Comparison of ENCODE assay signal across 18 cellular contexts in the genomic region with DNA sequence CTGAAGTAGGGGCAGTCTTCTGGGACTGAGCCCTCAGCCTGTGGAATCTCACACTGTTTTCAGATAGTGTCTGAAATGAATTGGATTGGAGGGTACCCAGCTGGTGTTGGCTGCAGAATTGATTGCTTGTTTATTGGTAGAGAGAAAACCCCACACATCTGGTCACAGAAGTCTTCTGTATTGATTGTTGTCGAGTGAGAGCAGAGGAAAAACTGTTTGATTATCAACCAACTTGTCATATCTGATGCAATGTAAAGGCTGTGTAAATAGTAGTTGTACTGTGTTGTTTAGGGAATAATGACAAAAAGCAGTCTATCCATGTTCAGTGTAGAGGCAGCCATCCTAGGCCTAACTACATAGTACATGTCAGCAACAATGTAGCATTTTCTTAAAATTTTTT. TPM values are rescaled to one million over a fixed set of nuclear protein-coding genes. Genes with fewer than 3 reads are reported as not detected.
DNase-seq lines count a peak whose midpoint lies in the region; ATAC-seq and TF ChIP-seq lines count a peak whose summit lies in the region.
"Had no signal": no experiment of that assay in that cellular context is flagged by ENCODE, and none has a peak within 500 bp of the region (broad histone marks: within the 10 kb centered on the region; RNA-seq: fewer than 3 reads in every experiment).

No MANE protein-coding gene starts in this region.

- H3F3A ChIP-seq in GM23338 (replicated peaks; ENCODE audit: low read depth) = no peaks in the 10 kb centered on the region

- H3K36me3 ChIP-seq in BLaER1 = peaks cover 57% of the 10 kb centered on the region
- H3K36me3 ChIP-seq in GM23338 (ENCODE audit: insufficient read depth) = no peaks in the 10 kb centered on the region
- H3K36me3 ChIP-seq in breast epithelium = no peaks in the 10 kb centered on the region

- H3K27ac ChIP-seq in BLaER1 = no peak overlapping the region
- H3K27ac ChIP-seq in GM23338 (ENCODE audit: low read depth) = no peak overlapping the region
- H3K27ac ChIP-seq in breast epithelium = peak overlapping the region; percentile 9 to 75
- no peak overlapping the region for H3K27ac ChIP-seq in foreskin keratinocyte

- no peak for TF ChIP-seq POLR2A in breast epithelium (IDR thresholded peaks at IDR 0.05)

- no peak overlapping the region for H3K9ac ChIP-seq in BLaER1

- H3K9me2 ChIP-seq in GM23338 (ENCODE audit: insufficient read depth) = no peaks in the 10 kb centered on the region

- H3K27me3 ChIP-seq in BLaER1 (no peaks in the 10 kb centered on the region), GM23338 (ENCODE audit: insufficient read depth) (no peaks in the 10 kb centered on the region), breast epithelium (no peaks in the 10 kb centered on the region), foreskin keratinocyte (no peaks in the 10 kb centered on the region)

- H4K20me1 ChIP-seq in BLaER1 (peaks cover 91% of the 10 kb centered on the region), GM23338 (replicated peaks; ENCODE audit: insufficient read depth) (peaks cover 5% of the 10 kb centered on the region)

- H3K27ac Mint-ChIP-seq in GM23338 = peak overlapping the region; percentile 43
- H3K27ac Mint-ChIP-seq in natural killer cell = peak overlapping the region; percentile 99 to 100

- H3K9me3 ChIP-seq in BLaER1 (no peaks in the 10 kb centered on the region), breast epithelium (no peaks in the 10 kb centered on the region)

- H3K4me1 Mint-ChIP-seq in GM23338 = peaks cover 10% of the 10 kb centered on the region
- H3K4me1 Mint-ChIP-seq in natural killer cell = peaks cover 47 to 48% of the 10 kb centered on the region in 2 donors

- H3K4me3 Mint-ChIP-seq in GM23338 = no peak overlapping the region
- no peak overlapping the region for H3K4me3 Mint-ChIP-seq in natural killer cell
- H3K4me3 Mint-ChIP-seq: activated CD8-positive, alpha-beta memory T cell treated with anti-CD3 and anti-CD28 coated beads, Interleukin-2, amount 10 ng/mL, durations not matched to agents 7 days and 5 days; stimulated activated naive CD8-positive, alpha-beta T cell treated with anti-CD3 and anti-CD28 coated beads, Interleukin-15, Interleukin-2, amounts not matched to agents 100 ng/mL and 50 ng/mL, for 24 hours had no signal

- H3K4me2 ChIP-seq in BLaER1 (peak overlapping the region; percentile 19; the same call in 1 of the 2 replicates), GM23338 (no peak overlapping the region)

- ATAC-seq in GM23338 (no peak), natural killer cell (no peak), HG03439 (IDR thresholded peaks at IDR 0.05; ENCODE audit: unreplicated experiment) (no peak), foreskin keratinocyte (no peak)
- ATAC-seq: activated CD8-positive, alpha-beta memory T cell treated with anti-CD3 and anti-CD28 coated beads, Interleukin-2, amount 10 ng/mL, durations not matched to agents 7 days and 5 days; Panc1; sciatic nerve had no signal

- intact Hi-C loops in breast epithelium (cut with DNase I; ENCODE audit: low total_unique reads) (no loop called here), natural killer cell (cut with micrococcal nuclease) (loop anchor here (10.0 kb wide), 1 partner anchor 85 kb away; a partner anchor contains a TSS)

- no peak overlapping the region for H2AFZ ChIP-seq in GM23338

- TF ChIP-seq CTCF in GM23338 (conservative IDR thresholded peaks at IDR 0.05; ENCODE audit: low read depth in 2 of 2) (no peak), breast epithelium (IDR thresholded peaks at IDR 0.05) (no peak), natural killer cell (IDR thresholded peaks at IDR 0.05) (no peak), foreskin keratinocyte (conservative IDR thresholded peaks at IDR 0.05) (no peak)

- no peak overlapping the region for H3K4me3 ChIP-seq in BLaER1
- no peak overlapping the region for H3K4me3 ChIP-seq in GM23338
- H3K4me3 ChIP-seq in breast epithelium = no peak overlapping the region

- H3K4me1 ChIP-seq in BLaER1 = peaks cover 44% of the 10 kb centered on the region
- H3K4me1 ChIP-seq in GM23338 (ENCODE audit: insufficient read depth) = peaks cover 10% of the 10 kb centered on the region
- H3K4me1 ChIP-seq in breast epithelium = no peaks in the 10 kb centered on the region
- H3K4me1 ChIP-seq in foreskin keratinocyte = peaks cover 18% of the 10 kb centered on the region

- H3K79me2 ChIP-seq in GM23338 (replicated peaks; ENCODE audit: insufficient read depth) = peaks cover 92% of the 10 kb centered on the region

- no peak for DNase-seq in GM23338 (ENCODE audit: low spot score)
- no peak for DNase-seq in breast epithelium (ENCODE audit: low spot score in 2 of 2)
- no peak for DNase-seq in natural killer cell
- no peak for DNase-seq in NCI-H2171 (lab: John Stamatoyannopoulos, UW)
- DNase-seq in mesenteric fat pad (ENCODE audit: low spot score) = no peak
- no peak for DNase-seq in foreskin keratinocyte
- DNase-seq: activated CD4-positive, alpha-beta T cell treated with anti-CD3 and anti-CD28 coated beads for 1 hour; activated CD8-positive, alpha-beta memory T cell treated with anti-CD3 and anti-CD28 coated beads, Interleukin-2, amount 10 ng/mL, durations not matched to agents 7 days and 5 days; foreskin fibroblast; Kasumi-1; NCI-H69; occipital lobe; T-helper 9 cell had no signal

- no peaks in the 10 kb centered on the region for H3K9me3 Mint-ChIP-seq in GM23338
- H3K9me3 Mint-ChIP-seq in natural killer cell = no peaks in the 10 kb centered on the region
- H3K9me3 Mint-ChIP-seq: stimulated activated naive CD8-positive, alpha-beta T cell treated with anti-CD3 and anti-CD28 coated beads, Interleukin-15, Interleukin-2, amounts not matched to agents 100 ng/mL and 50 ng/mL, for 24 hours had no signal

- H3K36me3 Mint-ChIP-seq in GM23338 (ENCODE audit: low read depth) (peaks cover 7% of the 10 kb centered on the region; the same call in 1 of the 3 replicates), natural killer cell (no peaks in the 10 kb centered on the region)

- H3K27me3 Mint-ChIP-seq in GM23338 (ENCODE audit: insufficient read depth, low read depth, poor library complexity) (no peaks in the 10 kb centered on the region), natural killer cell (ENCODE audit: low read depth in 2 of 2) (no peaks in the 10 kb centered on the region)
- H3K27me3 Mint-ChIP-seq: activated CD8-positive, alpha-beta memory T cell treated with anti-CD3 and anti-CD28 coated beads, Interleukin-2, amount 10 ng/mL, durations not matched to agents 7 days and 5 days; stimulated activated naive CD8-positive, alpha-beta T cell treated with anti-CD3 and anti-CD28 coated beads, Interleukin-15, Interleukin-2, amounts not matched to agents 100 ng/mL and 50 ng/mL, for 24 hours had no signal

TF ChIP-seq in GM23338, 12 proteins besides CTCF, POLR2A, EP300 and RAD21:
- TF ChIP-seq JUNB (IDR thresholded peaks at IDR 0.05; ENCODE audit: unreplicated experiment) = no peak
- no peak for TF ChIP-seq ZNF114 (CRISPR knock-in tag; IDR thresholded peaks at IDR 0.05)

RNA-seq across cellular contexts. Expression of a gene that starts 4.9 kb away (rescaled TPM):
- total RNA-seq in GM23338 (2014; rRNA removed; shearing (Covaris generic)) = 43.4 and 60.5 TPM in 2 replicates
- polyA plus RNA-seq in GM23338 (2016; fragmentation: Nextera tagmentation; extraction: Ambion mirVana) (24.1 and 36.1 TPM in 2 replicates), foreskin keratinocyte (11.7 and 12.5 TPM in 2 replicates)
- total RNA-seq in breast epithelium (10 to 100 TPM; 31.5 to 49.8 (median 41.3) TPM), natural killer cell (10 to 100 TPM; 67.5 to 72.1 (median 68.0) TPM), mesenteric fat pad (29.1 TPM), foreskin keratinocyte (24.1 and 25.3 TPM in 2 replicates)

RNA-seq across cellular contexts. Expression of a gene that starts 43.9 kb away (rescaled TPM):
- total RNA-seq in GM23338 (2014; rRNA removed; shearing (Covaris generic)) = 36.9 and 40.0 TPM in 2 replicates
- polyA plus RNA-seq in GM23338 (2016; fragmentation: Nextera tagmentation; extraction: Ambion mirVana) (13.0 and 14.9 TPM in 2 replicates), foreskin keratinocyte (48.6 and 52.5 TPM in 2 replicates)
- total RNA-seq in breast epithelium (10 to 100 TPM; 31.9 to 39.8 (median 33.1) TPM), natural killer cell (10 to 100 TPM; 58.1 to 69.9 (median 60.0) TPM), mesenteric fat pad (24.3 TPM), foreskin keratinocyte (37.9 and 43.0 TPM in 2 replicates)

Comparison
In these comparisons a context has a peak if more than half of its experiments do, and no peak if none do; other contexts are left out.
1. H3K27ac ChIP-seq: peak in breast epithelium (2 of 2); none in BLaER1 (single experiment), GM23338 (single experiment) and foreskin keratinocyte (single experiment).